Comparison of ENCODE assay signal across 23 cellular contexts in genomic region chr2:112615051-112615450, GRCh38.
"Had no signal": no experiment of that assay in that cellular context is flagged by ENCODE, and none has a peak within 500 bp of the region (broad histone marks: within the 10 kb centered on the region; RNA-seq: fewer than 3 reads in every experiment).

No MANE protein-coding gene starts in this region.

- H3K4me1 Mint-ChIP-seq: activated naive CD4-positive, alpha-beta T cell treated with anti-CD3 and anti-CD28 coated beads, Interleukin-2, amount 10 ng/mL, durations not matched to agents 7 days and 5 days; natural killer cell had no signal

- H3K27me3 ChIP-seq: ascending aorta, brain microvascular endothelial cell, neutrophil, pancreas, testis, vagina had no signal

- H3K27ac ChIP-seq: ascending aorta, brain microvascular endothelial cell, neutrophil, pancreas, skin epidermis, testis, vagina had no signal

- H3K4me3 Mint-ChIP-seq: activated naive CD4-positive, alpha-beta T cell treated with anti-CD3 and anti-CD28 coated beads, Interleukin-2, amount 10 ng/mL, durations not matched to agents 7 days and 5 days; immature natural killer cell; natural killer cell; T-helper 1 cell treated with Interleukin-12 subunit alpha and Interleukin-12 subunit beta and Interleukin-4 antibody, amounts not matched to agents 30 μg/mL and 1 μg/mL, for 36 hours had no signal

- H3K4me1 ChIP-seq: ascending aorta, pancreas, testis, vagina had no signal

- H3K27ac Mint-ChIP-seq: activated naive CD4-positive, alpha-beta T cell treated with anti-CD3 and anti-CD28 coated beads, Interleukin-2, amount 10 ng/mL, durations not matched to agents 7 days and 5 days; natural killer cell; T-helper 1 cell treated with Interleukin-12 subunit alpha and Interleukin-12 subunit beta and Interleukin-4 antibody, amounts not matched to agents 30 μg/mL and 1 μg/mL, for 36 hours had no signal

- H3K4me3 ChIP-seq: ascending aorta, lung, pancreas, skin epidermis, testis, vagina had no signal

- H3K9me3 Mint-ChIP-seq: activated naive CD4-positive, alpha-beta T cell treated with anti-CD3 and anti-CD28 coated beads, Interleukin-2, amount 10 ng/mL, durations not matched to agents 7 days and 5 days; natural killer cell; T-helper 1 cell treated with Interleukin-12 subunit alpha and Interleukin-12 subunit beta and Interleukin-4 antibody, amounts not matched to agents 30 μg/mL and 1 μg/mL, for 36 hours had no signal

- H3K36me3 Mint-ChIP-seq: activated naive CD4-positive, alpha-beta T cell treated with anti-CD3 and anti-CD28 coated beads, Interleukin-2, amount 10 ng/mL, durations not matched to agents 7 days and 5 days; natural killer cell had no signal

- ATAC-seq: esophagus mucosa, left lobe of liver, natural killer cell, pancreas, right cardiac atrium had no signal

- DNase-seq: activated CD4-positive, alpha-beta T cell treated with anti-CD3 and anti-CD28 coated beads for 1 hour; activated CD4-positive, alpha-beta T cell treated with anti-CD3 and anti-CD28 coated beads, Interleukin-2, amount 50 U/mL, for 4 hours; activated effector memory CD4-positive, alpha-beta T cell treated with Interleukin-2 at 50 U/mL for 16 hours; activated naive CD4-positive, alpha-beta T cell treated with anti-CD3 and anti-CD28 coated beads, Interleukin-2, amount 10 ng/mL, durations not matched to agents 7 days and 5 days; brain microvascular endothelial cell; central memory CD4-positive, alpha-beta T cell; effector memory CD4-positive, alpha-beta T cell; foreskin melanocyte; immature natural killer cell; midbrain; natural killer cell; pancreas; right cardiac atrium; stimulated activated naive CD4-positive, alpha-beta T cell; testis had no signal

- H3K36me3 ChIP-seq: ascending aorta, brain microvascular endothelial cell, neutrophil, pancreas, vagina had no signal

- H3K9me3 ChIP-seq: ascending aorta, neutrophil, pancreas, testis, vagina had no signal
